Comparison of ENCODE assay signal across 8 cellular contexts in genomic region chr16:71724320-71724751, GRCh38. TPM values are rescaled to one million over a fixed set of nuclear protein-coding genes. Genes with fewer than 3 reads are reported as not detected.
DNase-seq lines count a peak whose midpoint lies in the region; ATAC-seq and TF ChIP-seq lines count a peak whose summit lies in the region.

Gene PHLPP2 (minus strand): TSS chr16:71724701. CDS start chr16:71714795, 9,906 bp downstream.

- ATAC-seq in activated T-helper 17 cell treated with anti-CD3 and anti-CD28 coated beads, Interleukin-2, amount 50 U/mL, for 72 hours (replicated peaks): no peak

- H3K27ac ChIP-seq in HL-60 (replicated peaks) (no peak within 1 kb of the TSS), iPS-18a (ENCODE audit: low read length) (no peak within 1 kb of the TSS), spleen (peak within 1 kb of the TSS; percentile 83 to 95 (median 90))

- 24 to 33% (median 28%) methylated on average over 10 of the region's 10 CpGs for WGBS in spleen, 5 donors

- peak within 1 kb of the TSS; percentile 82 for H3K4me3 Mint-ChIP-seq in activated T-helper 17 cell treated with anti-CD3 and anti-CD28 coated beads, Interleukin-2, amount 50 U/mL, for 72 hours

- H3K4me1 ChIP-seq in iPS-18a (ENCODE audit: control insufficient read depth, low read depth, low read length) (peaks cover 12% of the 10 kb centered on the region), spleen (peaks cover 4 to 58% (median 44%) of the 10 kb centered on the region in 6 donors)

- H3K27ac Mint-ChIP-seq in activated T-helper 17 cell treated with anti-CD3 and anti-CD28 coated beads, Interleukin-2, amount 50 U/mL, for 72 hours: peak within 1 kb of the TSS; percentile 52

- TF ChIP-seq CTCF in HL-60 (IDR thresholded peaks at IDR 0.05; ENCODE audit: insufficient read depth, low read length) (no peak), spleen (IDR thresholded peaks at IDR 0.05 in 8 of 11, conservative IDR thresholded peaks at IDR 0.05 in 3 of 11) (no peak)

- H3K27me3 ChIP-seq in HL-60 (ENCODE audit: insufficient read depth, poor library complexity, severe bottlenecking) (peaks cover 6% of the 10 kb centered on the region), iPS-18a (ENCODE audit: control insufficient read depth, insufficient read depth, low read length) (peaks cover 18% of the 10 kb centered on the region), spleen (replicated peaks in 1 of 7) (peaks cover 0 to 7% (median 0%) of the 10 kb centered on the region in 7 donors)

- DNase-seq in HL-60 (ENCODE audit: low read depth in 1 of 2, low spot score in 1 of 2) (no peak), spleen (no peak), NCI-H1105 treated with DMSO at 0.1 percent for 48 hours (lab: John Stamatoyannopoulos, UW) (no peak), SKM-1 (lab: John Stamatoyannopoulos, UW; ENCODE audit: unreplicated experiment) (no peak), cortex of kidney (lab: John Stamatoyannopoulos, UW) (no peak), NCI-H2196 treated with DMSO at 0.1 percent for 48 hours (lab: John Stamatoyannopoulos, UW; ENCODE audit: unreplicated experiment) (no peak)

- intact Hi-C loops in spleen (cut with DNase I; ENCODE audit: low total_unique reads): no loop called here

- peaks cover 5% of the 10 kb centered on the region for H3K36me3 Mint-ChIP-seq in activated T-helper 17 cell treated with anti-CD3 and anti-CD28 coated beads, Interleukin-2, amount 50 U/mL, for 72 hours (ENCODE audit: low read depth)

- H3K9ac ChIP-seq in iPS-18a (ENCODE audit: low read length): peak within 1 kb of the TSS; percentile 53

- TF ChIP-seq POLR2A in spleen (IDR thresholded peaks at IDR 0.05): no peak

- H3K9me3 Mint-ChIP-seq in activated T-helper 17 cell treated with anti-CD3 and anti-CD28 coated beads, Interleukin-2, amount 50 U/mL, for 72 hours: no peaks in the 10 kb centered on the region

- H3K36me3 ChIP-seq in iPS-18a (ENCODE audit: control insufficient read depth, low read depth, low read length) (no peaks in the 10 kb centered on the region), spleen (no peaks in the 10 kb centered on the region)

- no peaks in the 10 kb centered on the region for H3K27me3 Mint-ChIP-seq in activated T-helper 17 cell treated with anti-CD3 and anti-CD28 coated beads, Interleukin-2, amount 50 U/mL, for 72 hours

- peaks cover 11% of the 10 kb centered on the region for H3K4me1 Mint-ChIP-seq in activated T-helper 17 cell treated with anti-CD3 and anti-CD28 coated beads, Interleukin-2, amount 50 U/mL, for 72 hours

- H3K9me3 ChIP-seq in iPS-18a (ENCODE audit: control insufficient read depth, low read depth, low read length) (no peaks in the 10 kb centered on the region), spleen (no peaks in the 10 kb centered on the region)

- H3K4me3 ChIP-seq in HL-60 (replicated peaks; ENCODE audit: insufficient read depth, low read length) (peak within 1 kb of the TSS; percentile 81), iPS-18a (ENCODE audit: low read length) (peak within 1 kb of the TSS; percentile 94), spleen (peak within 1 kb of the TSS; percentile 68 to 93 (median 83))

RNA-seq across cellular contexts. Expression of gene PHLPP2, which starts in this region (rescaled TPM):
- 1 to 10 TPM; 8.7 to 9.4 TPM for total RNA-seq in activated T-helper 17 cell treated with anti-CD3 and anti-CD28 coated beads, Interleukin-2, amount 50 U/mL, for 72 hours
- total RNA-seq in spleen: 10 to 100 TPM in 2 of 7 donors, 1 to 10 TPM in 5; 5.8 to 10.9 (median 8.7) TPM
- polyA plus RNA-seq in spleen: 1 to 10 TPM; 1.0 to 1.6 (median 1.1) TPM

Comparison
In these comparisons a context has a peak if more than half of its experiments do, and no peak if none do; other contexts are left out.
1. H3K27ac ChIP-seq: peak in spleen (8 of 8); none in HL-60 (single experiment) and iPS-18a (single experiment).
2. Peak in every context shown above with its lines, with median percentiles within 50 percentile points of each other: H3K4me3 ChIP-seq.